Comparison of ENCODE assay signal across 12 cellular contexts in the genomic region with DNA sequence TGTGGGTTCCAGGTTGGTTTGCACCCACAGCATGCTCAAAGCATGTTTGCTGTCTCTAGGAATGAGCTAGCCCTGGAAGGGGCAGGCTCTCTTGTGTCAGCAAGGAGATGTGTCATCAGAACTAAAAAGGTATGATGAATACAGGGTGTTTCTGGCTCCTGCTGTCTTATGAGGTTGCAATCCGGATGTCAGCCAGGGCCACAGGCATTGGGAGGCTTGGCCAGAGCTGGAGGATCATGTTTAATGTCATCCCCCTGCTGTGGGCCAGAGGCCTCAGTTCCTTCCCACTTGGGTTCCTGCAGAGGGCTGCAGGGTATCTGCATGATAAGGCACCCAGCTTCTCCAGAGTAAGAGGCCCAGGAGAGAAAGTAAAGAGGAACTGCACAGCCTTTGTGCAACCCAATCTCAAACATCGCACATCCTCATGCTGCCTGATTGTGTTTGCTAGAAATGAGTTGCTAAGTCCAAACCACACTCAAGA.
DNase-seq lines count a peak whose midpoint lies in the region; ATAC-seq, FAIRE-seq and TF ChIP-seq lines count a peak whose summit lies in the region.
"Had no signal": no experiment of that assay in that cellular context is flagged by ENCODE, and none has a peak within 500 bp of the region (broad histone marks: within the 10 kb centered on the region; RNA-seq: fewer than 3 reads in every experiment).

No MANE protein-coding gene starts in this region.

- H3K79me2 ChIP-seq in astrocyte (ENCODE audit: insufficient read depth, low read length): no peaks in the 10 kb centered on the region
- no peaks in the 10 kb centered on the region for H3K79me2 ChIP-seq in osteoblast (ENCODE audit: insufficient read depth, low read length)

- ATAC-seq in HG02981 (IDR thresholded peaks at IDR 0.05; ENCODE audit: unreplicated experiment): no peak
- ATAC-seq: T-helper 17 cell had no signal

- H3K36me3 ChIP-seq in astrocyte (ENCODE audit: insufficient read depth, low read length) (no peaks in the 10 kb centered on the region), osteoblast (ENCODE audit: insufficient read depth, low read length) (no peaks in the 10 kb centered on the region), A673 (ENCODE audit: insufficient read depth, low read length, poor library complexity, severe bottlenecking) (no peaks in the 10 kb centered on the region), ascending aorta (no peaks in the 10 kb centered on the region)

- peaks cover 3% of the 10 kb centered on the region for H3K27me3 Mint-ChIP-seq in astrocyte (ENCODE audit: low read depth, unreplicated experiment)

- H3K9ac ChIP-seq in astrocyte (ENCODE audit: low read length): no peak overlapping the region

- no peaks in the 10 kb centered on the region for H3K27me3 ChIP-seq in astrocyte (ENCODE audit: insufficient read depth, low read length)
- no peaks in the 10 kb centered on the region for H3K27me3 ChIP-seq in osteoblast (ENCODE audit: insufficient read depth, low read length)
- no peaks in the 10 kb centered on the region for H3K27me3 ChIP-seq in A673 (replicated peaks; ENCODE audit: insufficient read depth, low read depth, low read length, poor library complexity)
- H3K27me3 ChIP-seq in ascending aorta: no peaks in the 10 kb centered on the region

- H3K27ac Mint-ChIP-seq in astrocyte (ENCODE audit: unreplicated experiment): no peak overlapping the region
- H3K27ac Mint-ChIP-seq: immature natural killer cell, T-helper 17 cell had no signal

- H3K4me2 ChIP-seq in astrocyte (ENCODE audit: low read length) (peak overlapping the region; percentile 22), osteoblast (ENCODE audit: insufficient read depth, low read length) (no peak overlapping the region)

- no peak overlapping the region for H2AFZ ChIP-seq in astrocyte (ENCODE audit: low read depth, low read length)
- no peak overlapping the region for H2AFZ ChIP-seq in osteoblast (ENCODE audit: low read length)

- H3K9me3 Mint-ChIP-seq in astrocyte (ENCODE audit: unreplicated experiment): no peaks in the 10 kb centered on the region
- H3K9me3 Mint-ChIP-seq: immature natural killer cell, neural crest cell had no signal

- no peak overlapping the region for H3K4me3 Mint-ChIP-seq in astrocyte (ENCODE audit: unreplicated experiment)
- H3K4me3 Mint-ChIP-seq: immature natural killer cell, neural crest cell, T-helper 17 cell had no signal

- peak overlapping the region; percentile 12 for H3K27ac ChIP-seq in astrocyte (ENCODE audit: low read depth, low read length)
- no peak overlapping the region for H3K27ac ChIP-seq in osteoblast (ENCODE audit: low read depth, low read length)
- no peak overlapping the region for H3K27ac ChIP-seq in A673 (ENCODE audit: low read depth, low read length, poor library complexity, severe bottlenecking)
- no peak overlapping the region for H3K27ac ChIP-seq in ascending aorta

- TF ChIP-seq CTCF in astrocyte (IDR thresholded peaks at IDR 0.05; ENCODE audit: insufficient read depth, low read depth, low read length): no peak
- no peak for TF ChIP-seq CTCF in osteoblast (IDR thresholded peaks at IDR 0.05; ENCODE audit: extremely low read depth, low read depth, low read length)
- TF ChIP-seq CTCF in A673 (conservative IDR thresholded peaks at IDR 0.05; ENCODE audit: low read depth, low read length): no peak
- no peak for TF ChIP-seq CTCF in ascending aorta (IDR thresholded peaks at IDR 0.05)

- peak; percentile 83 for FAIRE-seq in astrocyte (lab: Jason Lieb, UNC)
- FAIRE-seq: endometrium had no signal

- H4K20me1 ChIP-seq in astrocyte (ENCODE audit: insufficient read depth, low read length) (no peaks in the 10 kb centered on the region), osteoblast (ENCODE audit: insufficient read depth, low read length) (no peaks in the 10 kb centered on the region)

- no peak overlapping the region for H3K4me3 ChIP-seq in astrocyte (ENCODE audit: insufficient read depth, low read depth, low read length)
- no peak overlapping the region for H3K4me3 ChIP-seq in osteoblast (ENCODE audit: insufficient read depth, low read length)
- no peak overlapping the region for H3K4me3 ChIP-seq in A673 (ENCODE audit: low read depth, low read length, poor library complexity, severe bottlenecking)
- no peak overlapping the region for H3K4me3 ChIP-seq in ascending aorta

- no peaks in the 10 kb centered on the region for H3K9me3 ChIP-seq in astrocyte (ENCODE audit: insufficient read depth, low read depth, low read length)
- H3K9me3 ChIP-seq in osteoblast (ENCODE audit: low read depth, low read length): no peaks in the 10 kb centered on the region
- H3K9me3 ChIP-seq in A673 (ENCODE audit: low read depth, low read length, poor library complexity, severe bottlenecking): no peaks in the 10 kb centered on the region
- H3K9me3 ChIP-seq in ascending aorta: no peaks in the 10 kb centered on the region

- H3K4me1 ChIP-seq in astrocyte (ENCODE audit: insufficient read depth, low read length): peaks cover 38% of the 10 kb centered on the region
- H3K4me1 ChIP-seq in osteoblast (ENCODE audit: insufficient read depth, low read length): peaks cover 34% of the 10 kb centered on the region
- H3K4me1 ChIP-seq in A673 (ENCODE audit: insufficient read depth, low read length, poor library complexity, severe bottlenecking): peaks cover 12% of the 10 kb centered on the region
- peaks cover 0 to 12% of the 10 kb centered on the region in 2 donors for H3K4me1 ChIP-seq in ascending aorta

- DNase-seq in GF-D8 (lab: John Stamatoyannopoulos, UW) (peak; percentile 42), NOMO-1 (lab: John Stamatoyannopoulos, UW; ENCODE audit: unreplicated experiment in 2 of 2) (peak; percentile 89 to 91), astrocyte (ENCODE audit: low read depth) (peak; percentile 76), osteoblast (ENCODE audit: insufficient read length, low spot score, missing footprints) (peak; percentile 94), A673 (ENCODE audit: low spot score) (no peak), ascending aorta (ENCODE audit: low spot score in 2 of 2) (no peak)
- DNase-seq in stimulated activated CD8-positive, alpha-beta memory T cell treated with anti-CD3 and anti-CD28 coated beads, Interleukin-4, amount 100 ng/mL, for 48 hours: no peak
- DNase-seq: immature natural killer cell, T-helper 17 cell had no signal

- no TSS peak for BruUV-seq in A673 (replicated peaks; lab: Mats Ljungman, UMichigan)

- H3K4me1 Mint-ChIP-seq in astrocyte (ENCODE audit: low read depth, unreplicated experiment): peaks cover 18% of the 10 kb centered on the region
- H3K4me1 Mint-ChIP-seq: immature natural killer cell had no signal

- CTCF ChIA-PET in A673 (lab: Charles Lee): no interaction called here

- no peaks in the 10 kb centered on the region for H3K36me3 Mint-ChIP-seq in astrocyte (ENCODE audit: low read depth, unreplicated experiment)
- H3K36me3 Mint-ChIP-seq: immature natural killer cell had no signal

- intact Hi-C loops in A673 (cut with micrococcal nuclease; ENCODE audit: unreplicated experiment): no loop called here
- intact Hi-C loops in ascending aorta (cut with DNase I): no loop called here

- POLR2A ChIA-PET in A673 (lab: Charles Lee; ENCODE audit: low non-redundant PET): no interaction called here

Comparison
In these comparisons a context has a peak if more than half of its experiments do, and no peak if none do; other contexts are left out.
1. DNase-seq: peak in GF-D8 (single experiment), NOMO-1 (2 of 2), astrocyte (single experiment) and osteoblast (single experiment); none in stimulated activated CD8-positive, alpha-beta memory T cell treated with anti-CD3 and anti-CD28 coated beads, Interleukin-4, amount 100 ng/mL, for 48 hours (single experiment), A673 (single experiment) and ascending aorta (0 of 2).